In the genomic region with DNA sequence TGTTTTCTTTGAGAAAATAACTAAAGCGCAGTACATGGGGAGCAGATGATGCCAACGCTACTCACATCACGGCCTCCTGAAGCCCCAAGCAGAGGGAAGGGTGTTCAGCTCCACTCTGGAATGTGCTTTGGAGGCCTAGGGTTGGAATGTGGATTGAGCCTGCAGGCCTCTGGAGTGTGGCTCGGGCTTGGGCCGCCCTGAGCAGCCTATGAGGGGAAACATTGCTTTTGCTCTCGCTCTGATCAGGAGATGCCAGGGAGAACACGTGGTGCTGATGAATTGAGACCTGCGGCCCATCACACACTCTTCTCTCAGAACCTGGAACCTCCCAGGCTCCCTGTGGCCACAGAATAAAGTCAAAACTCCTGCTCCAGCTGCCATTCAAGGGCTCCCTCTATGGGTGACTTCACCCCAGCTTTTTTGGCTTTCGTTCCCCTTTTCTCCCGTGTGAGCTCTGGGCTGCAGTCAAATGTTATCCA, we compare ENCODE assay signal across 9 cellular contexts. TPM values are rescaled to one million over a fixed set of nuclear protein-coding genes. Genes with fewer than 3 reads are reported as not detected.
DNase-seq lines count a peak whose midpoint lies in the region; ATAC-seq and TF ChIP-seq lines count a peak whose summit lies in the region.
"Had no signal": no experiment of that assay in that cellular context is flagged by ENCODE, and none has a peak within 500 bp of the region (broad histone marks: within the 10 kb centered on the region; RNA-seq: fewer than 3 reads in every experiment).

No MANE protein-coding gene starts in this region.

- H3K4me3 ChIP-seq in foreskin fibroblast (ENCODE audit: low read depth in 1 of 2, low read length in 2 of 2): no peak overlapping the region
- H3K4me3 ChIP-seq: BLaER1 treated with 17β-estradiol and CSF1 and Interleukin-3, amounts not matched to agents 10 nM and 100 nM had no signal

- DNase-seq in SIG-M5 treated with dmso at 0.1 percent for 504 hours (lab: John Stamatoyannopoulos, UW; ENCODE audit: unreplicated experiment) (peak; percentile 68), SIG-M5 (lab: John Stamatoyannopoulos, UW) (no peak), SK-MEL-5 (ENCODE audit: low read depth, low spot score) (peak; percentile 36), foreskin fibroblast (peak; percentile 28 to 70), putamen (ENCODE audit: low spot score) (peak; percentile 70), HEK293T (ENCODE audit: extremely low spot score) (no peak), occipital lobe (lab: John Stamatoyannopoulos, UW) (no peak)

- POLR2A ChIA-PET in HEK293T (lab: Yijun Ruan, JAX): no interaction called here

- CTCF ChIA-PET in HEK293T (lab: Yijun Ruan, JAX): no interaction called here

- in situ Hi-C loops in SK-MEL-5 (cut with HindIII; ENCODE audit: low pct_unique_long_range_greater_than_20kb, low sequenced_read_pairs): no loop called here

- peak; percentile 69 for TF ChIP-seq CTCF in foreskin fibroblast (IDR thresholded peaks at IDR 0.05; ENCODE audit: low read depth, low read length)

- ATAC-seq in GM21367 (IDR thresholded peaks at IDR 0.05; ENCODE audit: unreplicated experiment): no peak

TF ChIP-seq in HEK293T, 16 proteins besides CTCF, POLR2A, EP300 and RAD21:
- TF ChIP-seq SUZ12 (IDR thresholded peaks at IDR 0.05) (no peak), ZNF384 (IDR thresholded peaks at IDR 0.05) (no peak), ELF4 (IDR thresholded peaks at IDR 0.05) (no peak), PKNOX1 (IDR thresholded peaks at IDR 0.05) (no peak), FOXM1 (IDR thresholded peaks at IDR 0.05; ENCODE audit: borderline replicate concordance) (no peak), FOXA1 (IDR thresholded peaks at IDR 0.05) (no peak)

RNA-seq across cellular contexts. Expression of gene CCDC13, which starts 23.3 kb away (rescaled TPM):
- 0.48 TPM in 1 of 2 replicates, not detected in the other for total RNA-seq in SK-MEL-5 (2014; rRNA removed; shearing (Covaris generic))
- 0.25 TPM in 1 of 2 replicates, not detected in the other for polyA plus RNA-seq in SK-MEL-5 (2015; cell fraction: cytosol; rRNA removed)
- polyA plus RNA-seq in SK-MEL-5 (2015; cell fraction: nucleus; rRNA removed): 0.41 and 0.91 TPM in 2 replicates
- 3.6 TPM for total RNA-seq in occipital lobe

RNA-seq across cellular contexts. Expression of gene HHATL, which starts 47.2 kb away (rescaled TPM):
- not detected in 2 replicates for total RNA-seq in SK-MEL-5 (2014; rRNA removed; shearing (Covaris generic))
- polyA plus RNA-seq in SK-MEL-5 (2015; cell fraction: cytosol; rRNA removed): not detected in 2 replicates
- polyA plus RNA-seq in SK-MEL-5 (2015; cell fraction: nucleus; rRNA removed): not detected in 2 replicates
- total RNA-seq in occipital lobe: not detected

RNA-seq across cellular contexts. Expression of gene HIGD1A, which starts 54.5 kb away (rescaled TPM):
- 165 and 193 TPM in 2 replicates for total RNA-seq in SK-MEL-5 (2014; rRNA removed; shearing (Covaris generic))
- polyA plus RNA-seq in SK-MEL-5 (2015; cell fraction: cytosol; rRNA removed): 147 and 162 TPM in 2 replicates
- polyA plus RNA-seq in SK-MEL-5 (2015; cell fraction: nucleus; rRNA removed): 42.6 and 48.9 TPM in 2 replicates
- 117 TPM for total RNA-seq in occipital lobe

RNA-seq across cellular contexts. Expression of gene ACKR2, which starts 59.5 kb away (rescaled TPM):
- not detected in 2 replicates for total RNA-seq in SK-MEL-5 (2014; rRNA removed; shearing (Covaris generic))
- 0.11 and 0.29 TPM in 2 replicates for polyA plus RNA-seq in SK-MEL-5 (2015; cell fraction: cytosol; rRNA removed)
- polyA plus RNA-seq in SK-MEL-5 (2015; cell fraction: nucleus; rRNA removed): 0.75 TPM in 1 of 2 replicates, not detected in the other
- 0.16 TPM for total RNA-seq in occipital lobe

Comparison
In these comparisons a context has a peak if more than half of its experiments do, and no peak if none do; other contexts are left out.
1. DNase-seq: peak in SIG-M5 treated with dmso at 0.1 percent for 504 hours (single experiment), SK-MEL-5 (single experiment), foreskin fibroblast (2 of 2) and putamen (single experiment); none in SIG-M5 (single experiment), HEK293T (single experiment) and occipital lobe (single experiment).